ENCODE assay signal across 8 cellular contexts in the genomic region with DNA sequence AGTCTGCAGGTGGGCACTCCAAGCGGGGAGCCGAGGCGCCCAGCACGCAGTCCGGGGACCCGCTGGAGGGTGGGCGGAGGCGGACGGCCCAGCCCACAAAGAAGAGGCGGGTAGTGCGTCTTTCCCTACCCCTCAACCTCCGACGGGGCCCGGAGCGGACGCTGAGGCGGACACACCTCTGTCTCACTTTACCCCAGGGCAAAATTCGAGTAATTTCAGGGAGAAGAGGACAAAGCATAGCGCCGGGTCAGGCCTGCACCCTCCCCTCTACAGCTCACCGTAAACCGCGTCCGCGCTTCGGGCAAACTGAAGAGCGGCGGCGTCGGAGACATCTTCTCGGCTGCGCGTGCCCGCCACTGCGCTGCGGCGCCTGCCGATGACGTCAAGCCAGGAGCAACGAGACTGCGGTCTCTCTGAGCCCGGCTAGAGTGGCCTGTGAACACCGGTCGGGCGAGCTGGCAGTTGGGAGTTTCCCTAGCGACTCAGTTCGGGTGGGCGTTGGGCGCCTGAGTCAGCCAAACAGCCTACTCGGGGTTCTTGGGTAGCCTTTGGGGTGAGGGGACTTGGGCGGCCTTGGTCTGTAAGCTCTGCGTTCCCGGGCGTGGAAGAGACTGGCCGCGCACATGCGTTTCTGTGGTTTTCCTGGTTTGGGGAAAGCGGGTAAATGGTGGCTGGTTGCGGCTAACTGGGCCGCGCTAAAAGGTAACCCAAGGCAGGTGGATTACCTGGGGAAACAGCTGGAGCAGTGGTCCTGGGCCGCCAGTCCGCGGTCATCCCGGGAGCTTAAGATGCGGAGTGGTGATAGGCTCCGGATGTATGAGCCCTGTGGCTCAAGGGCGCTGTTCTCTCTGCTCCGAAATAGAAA. TPM values are rescaled to one million over a fixed set of nuclear protein-coding genes. Genes with fewer than 3 reads are reported as not detected.
DNase-seq lines count a peak whose midpoint lies in the region; ATAC-seq, FAIRE-seq and TF ChIP-seq lines count a peak whose summit lies in the region.

A gene with protein sequence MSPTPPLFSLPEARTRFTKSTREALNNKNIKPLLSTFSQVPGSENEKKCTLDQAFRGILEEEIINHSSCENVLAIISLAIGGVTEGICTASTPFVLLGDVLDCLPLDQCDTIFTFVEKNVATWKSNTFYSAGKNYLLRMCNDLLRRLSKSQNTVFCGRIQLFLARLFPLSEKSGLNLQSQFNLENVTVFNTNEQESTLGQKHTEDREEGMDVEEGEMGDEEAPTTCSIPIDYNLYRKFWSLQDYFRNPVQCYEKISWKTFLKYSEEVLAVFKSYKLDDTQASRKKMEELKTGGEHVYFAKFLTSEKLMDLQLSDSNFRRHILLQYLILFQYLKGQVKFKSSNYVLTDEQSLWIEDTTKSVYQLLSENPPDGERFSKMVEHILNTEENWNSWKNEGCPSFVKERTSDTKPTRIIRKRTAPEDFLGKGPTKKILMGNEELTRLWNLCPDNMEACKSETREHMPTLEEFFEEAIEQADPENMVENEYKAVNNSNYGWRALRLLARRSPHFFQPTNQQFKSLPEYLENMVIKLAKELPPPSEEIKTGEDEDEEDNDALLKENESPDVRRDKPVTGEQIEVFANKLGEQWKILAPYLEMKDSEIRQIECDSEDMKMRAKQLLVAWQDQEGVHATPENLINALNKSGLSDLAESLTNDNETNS (minus strand): TSS at position 360 of the 865 bp plus-strand sequence. CDS start 28 bp downstream, at position 332.

- H3K36me3 ChIP-seq in pancreas (peaks cover 0 to 10% (median 0%) of the 10 kb centered on the region in 3 donors), thyroid gland (peaks cover 0 to 14% of the 10 kb centered on the region in 2 donors)

- peaks cover 1% of the 10 kb centered on the region for H3K27me3 Mint-ChIP-seq in activated naive CD8-positive, alpha-beta T cell treated with anti-CD3 and anti-CD28 coated beads, Interleukin-2, amount 50 U/mL, for 24 hours

- peak within 1 kb of the TSS; percentile 98 for H3K4me3 Mint-ChIP-seq in activated naive CD8-positive, alpha-beta T cell treated with anti-CD3 and anti-CD28 coated beads, Interleukin-2, amount 50 U/mL, for 24 hours

- no peak for TF ChIP-seq CTCF in pancreas (IDR thresholded peaks at IDR 0.05)
- TF ChIP-seq CTCF in thyroid gland (IDR thresholded peaks at IDR 0.05) = peak in 1 of 6 experiments; percentile 11

- H3K9me3 Mint-ChIP-seq in activated naive CD8-positive, alpha-beta T cell treated with anti-CD3 and anti-CD28 coated beads, Interleukin-2, amount 50 U/mL, for 24 hours = no peaks in the 10 kb centered on the region

- ATAC-seq in HG02763 (IDR thresholded peaks at IDR 0.05; ENCODE audit: unreplicated experiment) (peak; percentile 92), Right ventricle myocardium superior (ENCODE audit: poor library complexity) (peak; percentile 99), pancreas (peak; percentile 97 to 99 (median 98))
- ATAC-seq in activated naive CD8-positive, alpha-beta T cell treated with anti-CD3 and anti-CD28 coated beads, Interleukin-2, amount 50 U/mL, for 24 hours = peak; percentile 96

- peak; percentile 94 for TF ChIP-seq POLR2A in GM12891 (IDR thresholded peaks at IDR 0.05; ENCODE audit: low read depth, low read length)
- peak in 1 of 2 donors; percentile 89 for TF ChIP-seq POLR2A in thyroid gland (IDR thresholded peaks at IDR 0.05)

- intact Hi-C loops in Right ventricle myocardium superior (cut with DNase I) = no loop called here
- intact Hi-C loops in pancreas (cut with DNase I) = no loop called here
- intact Hi-C loops in thyroid gland (cut with DNase I) = no loop called here

- peaks cover 37% of the 10 kb centered on the region for H3K4me1 Mint-ChIP-seq in activated naive CD8-positive, alpha-beta T cell treated with anti-CD3 and anti-CD28 coated beads, Interleukin-2, amount 50 U/mL, for 24 hours

- H3K27me3 ChIP-seq in pancreas (no peaks in the 10 kb centered on the region), thyroid gland (no peaks in the 10 kb centered on the region)

- peak; percentile 91 for DNase-seq in GM12891 (ENCODE audit: insufficient read length, low spot score)
- DNase-seq in NCI-H1417 (lab: John Stamatoyannopoulos, UW) = peak; percentile 88 to 95 (median 93)
- peak; percentile 91 for DNase-seq in SW480 (ENCODE audit: low spot score)
- DNase-seq in activated naive CD8-positive, alpha-beta T cell treated with anti-CD3 and anti-CD28 coated beads, Interleukin-2, amount 50 U/mL, for 24 hours = peak; percentile 97
- DNase-seq in Right ventricle myocardium superior = peak; percentile 96
- peak; percentile 88 to 97 (median 93) for DNase-seq in pancreas
- peak; percentile 93 to 95 for DNase-seq in thyroid gland

- H3K27ac ChIP-seq in pancreas (peak within 1 kb of the TSS; percentile 76 to 88 (median 82)), thyroid gland (peak within 1 kb of the TSS; percentile 83 to 90 (median 86))

- WGBS in pancreas, 2 donors = 0 to 1% methylated on average over 67 to 69 of the region's 69 CpGs
- 0 to 1% methylated on average over 29 to 32 of the region's 69 CpGs for WGBS in thyroid gland, 2 donors

- FAIRE-seq in GM12891 (lab: Jason Lieb, UNC) = peak; percentile 98
- no peak for FAIRE-seq in pancreas (lab: Jason Lieb, UNC)

- H3K4me3 ChIP-seq in pancreas = peak within 1 kb of the TSS; percentile 68 to 90 (median 73)
- H3K4me3 ChIP-seq in thyroid gland (replicated peaks in 1 of 3) = peak within 1 kb of the TSS; percentile 68 to 94 (median 87)

- H3K4me1 ChIP-seq in pancreas (peaks cover 0 to 17% (median 7%) of the 10 kb centered on the region in 3 donors), thyroid gland (peaks cover 8 to 17% of the 10 kb centered on the region in 2 donors)

- peaks cover 19% of the 10 kb centered on the region for H3K36me3 Mint-ChIP-seq in activated naive CD8-positive, alpha-beta T cell treated with anti-CD3 and anti-CD28 coated beads, Interleukin-2, amount 50 U/mL, for 24 hours (ENCODE audit: low read depth)

- H3K27ac Mint-ChIP-seq in activated naive CD8-positive, alpha-beta T cell treated with anti-CD3 and anti-CD28 coated beads, Interleukin-2, amount 50 U/mL, for 24 hours = peak within 1 kb of the TSS; percentile 100

- no peaks in the 10 kb centered on the region for H3K9me3 ChIP-seq in pancreas
- no peaks in the 10 kb centered on the region for H3K9me3 ChIP-seq in thyroid gland

TF ChIP-seq in GM12891, 5 proteins besides CTCF, POLR2A, EP300 and RAD21:
- TF ChIP-seq TAF1 (IDR thresholded peaks at IDR 0.05; ENCODE audit: low read depth, low read length) (peak; percentile 90), SPI1 (IDR thresholded peaks at IDR 0.05; ENCODE audit: low read depth, low read length) (no peak), PAX5 (IDR thresholded peaks at IDR 0.05; ENCODE audit: insufficient read depth, low read length, severe bottlenecking) (peak; percentile 68), POU2F2 (IDR thresholded peaks at IDR 0.05; ENCODE audit: low read depth, low read length) (peak; percentile 83), POLR2AphosphoS5 (IDR thresholded peaks at IDR 0.05; ENCODE audit: low read depth, low read length) (peak; percentile 95)

RNA-seq across cellular contexts. Expression of the gene that starts here (rescaled TPM):
- polyA plus RNA-seq in GM12891 (2012; ENCODE audit: low read depth, missing spikeins) = 21.4 TPM
- 10.4 TPM for total RNA-seq in Right ventricle myocardium superior
- 10 to 100 TPM in 5 of 6 donors, 1 to 10 TPM in 1; 7.3 to 24.1 (median 15.6) TPM for total RNA-seq in pancreas
- 10 to 100 TPM; 46.0 to 63.9 TPM for polyA plus RNA-seq in pancreas
- total RNA-seq in thyroid gland = 100 to 1,000 TPM in 1 of 4 donors, 10 to 100 TPM in 3; 56.9 to 111 (median 71.9) TPM

Comparison
In these comparisons a context has a peak if more than half of its experiments do, and no peak if none do; other contexts are left out.
1. Peak in every context shown above with its lines: DNase-seq, ATAC-seq, H3K4me3 ChIP-seq and H3K27ac ChIP-seq.